In genomic region chr1:157199421-157199755, GRCh38 we compare ENCODE assay signal across 23 cellular contexts.
DNase-seq lines count a peak whose midpoint lies in the region; ATAC-seq and TF ChIP-seq lines count a peak whose summit lies in the region.
"Had no signal": no experiment of that assay in that cellular context is flagged by ENCODE, and none has a peak within 500 bp of the region (broad histone marks: within the 10 kb centered on the region; RNA-seq: fewer than 3 reads in every experiment).

No MANE protein-coding gene starts in this region.

- no peaks in the 10 kb centered on the region for H3K4me1 Mint-ChIP-seq in stimulated activated effector memory CD8-positive, alpha-beta T cell treated with anti-CD3 and anti-CD28 coated beads, Interleukin-12 subunit alpha, Interleukin-12 subunit beta, amount 100 ng/mL, for 72 hours
- H3K4me1 Mint-ChIP-seq in CD8-positive, alpha-beta T cell (ENCODE audit: low read depth) = no peaks in the 10 kb centered on the region
- H3K4me1 Mint-ChIP-seq: memory B cell had no signal

- POLR2A ChIA-PET in CD8-positive, alpha-beta T cell (lab: Charles Lee) = no interaction called here

- peak overlapping the region; percentile 79 for H3K27ac ChIP-seq in VCaP
- H3K27ac ChIP-seq in foreskin keratinocyte = no peak overlapping the region
- H3K27ac ChIP-seq in CD8-positive, alpha-beta T cell (ENCODE audit: low read depth, low read length) = no peak overlapping the region
- H3K27ac ChIP-seq: BLaER1 treated with 17β-estradiol and CSF1 and Interleukin-3, amounts not matched to agents 10 nM and 100 nM; dorsolateral prefrontal cortex; esophagus squamous epithelium; heart right ventricle had no signal

- H3K4me1 ChIP-seq in foreskin keratinocyte = no peaks in the 10 kb centered on the region
- H3K4me1 ChIP-seq in CD8-positive, alpha-beta T cell (ENCODE audit: insufficient read depth, low read length) = no peaks in the 10 kb centered on the region
- H3K4me1 ChIP-seq: esophagus squamous epithelium had no signal

- no peak for TF ChIP-seq CTCF in VCaP (conservative IDR thresholded peaks at IDR 0.05)
- no peak for TF ChIP-seq CTCF in foreskin keratinocyte (conservative IDR thresholded peaks at IDR 0.05)
- no peak for TF ChIP-seq CTCF in CD8-positive, alpha-beta T cell (IDR thresholded peaks at IDR 0.05)

- CTCF ChIA-PET in CD8-positive, alpha-beta T cell (lab: Charles Lee) = no interaction called here

- H3K4me3 Mint-ChIP-seq in stimulated activated effector memory CD8-positive, alpha-beta T cell treated with anti-CD3 and anti-CD28 coated beads, Interleukin-12 subunit alpha, Interleukin-12 subunit beta, amount 100 ng/mL, for 72 hours = no peak overlapping the region
- H3K4me3 Mint-ChIP-seq in CD8-positive, alpha-beta T cell = no peak overlapping the region
- H3K4me3 Mint-ChIP-seq: activated CD8-positive, alpha-beta T cell treated with anti-CD3 and anti-CD28 coated beads, Interleukin-2, amount 10 ng/mL, durations not matched to agents 7 days and 5 days; activated naive CD8-positive, alpha-beta T cell; memory B cell; natural killer cell treated with Interleukin-12 subunit alpha and Interleukin-12 subunit beta and Interleukin-15 and Interleukin-18, amount 100 ng/mL, for 72 hours had no signal

- no peak overlapping the region for H3K4me3 ChIP-seq in CD8-positive, alpha-beta T cell (ENCODE audit: low read depth, low read length)
- H3K4me3 ChIP-seq: BLaER1 treated with 17β-estradiol and CSF1 and Interleukin-3, amounts not matched to agents 10 nM and 100 nM; dorsolateral prefrontal cortex; esophagus squamous epithelium; heart right ventricle had no signal

- no peaks in the 10 kb centered on the region for H3K36me3 ChIP-seq in CD8-positive, alpha-beta T cell (ENCODE audit: insufficient read depth, low read length)
- H3K36me3 ChIP-seq: BLaER1 treated with 17β-estradiol and CSF1 and Interleukin-3, amounts not matched to agents 10 nM and 100 nM; esophagus squamous epithelium; heart right ventricle had no signal

- peaks cover 19% of the 10 kb centered on the region for H3K27me3 Mint-ChIP-seq in CD8-positive, alpha-beta T cell (ENCODE audit: low read depth)

- ATAC-seq in foreskin keratinocyte = peak; percentile 8
- ATAC-seq in stimulated activated effector memory CD8-positive, alpha-beta T cell treated with anti-CD3 and anti-CD28 coated beads, Interleukin-12 subunit alpha, Interleukin-12 subunit beta, amount 100 ng/mL, for 72 hours = peak; percentile 5
- ATAC-seq in CD8-positive, alpha-beta T cell = no peak
- no peak for ATAC-seq in GM18870 (IDR thresholded peaks at IDR 0.05; ENCODE audit: unreplicated experiment)
- ATAC-seq: activated CD8-positive, alpha-beta T cell treated with anti-CD3 and anti-CD28 coated beads, Interleukin-2, amount 10 ng/mL, durations not matched to agents 7 days and 5 days; HCT116; heart right ventricle; natural killer cell treated with Interleukin-12 subunit alpha and Interleukin-12 subunit beta and Interleukin-15 and Interleukin-18, amount 100 ng/mL, for 72 hours had no signal

- no peaks in the 10 kb centered on the region for H3K9me3 ChIP-seq in CD8-positive, alpha-beta T cell (ENCODE audit: low read length)
- H3K9me3 ChIP-seq: BLaER1 treated with 17β-estradiol and CSF1 and Interleukin-3, amounts not matched to agents 10 nM and 100 nM; esophagus squamous epithelium; heart right ventricle had no signal

- H3K27ac Mint-ChIP-seq in stimulated activated effector memory CD8-positive, alpha-beta T cell treated with anti-CD3 and anti-CD28 coated beads, Interleukin-12 subunit alpha, Interleukin-12 subunit beta, amount 100 ng/mL, for 72 hours = no peak overlapping the region
- no peak overlapping the region for H3K27ac Mint-ChIP-seq in CD8-positive, alpha-beta T cell
- H3K27ac Mint-ChIP-seq: activated CD8-positive, alpha-beta T cell treated with anti-CD3 and anti-CD28 coated beads, Interleukin-2, amount 10 ng/mL, durations not matched to agents 7 days and 5 days; activated naive CD8-positive, alpha-beta T cell; memory B cell had no signal

- H3K27me3 ChIP-seq in foreskin keratinocyte = no peaks in the 10 kb centered on the region
- no peaks in the 10 kb centered on the region for H3K27me3 ChIP-seq in CD8-positive, alpha-beta T cell (ENCODE audit: insufficient read depth, low read length)
- H3K27me3 ChIP-seq: BLaER1 treated with 17β-estradiol and CSF1 and Interleukin-3, amounts not matched to agents 10 nM and 100 nM had no signal

- H3K36me3 Mint-ChIP-seq in stimulated activated effector memory CD8-positive, alpha-beta T cell treated with anti-CD3 and anti-CD28 coated beads, Interleukin-12 subunit alpha, Interleukin-12 subunit beta, amount 100 ng/mL, for 72 hours = no peaks in the 10 kb centered on the region
- no peaks in the 10 kb centered on the region for H3K36me3 Mint-ChIP-seq in CD8-positive, alpha-beta T cell
- H3K36me3 Mint-ChIP-seq: activated naive CD8-positive, alpha-beta T cell; memory B cell; natural killer cell treated with Interleukin-12 subunit alpha and Interleukin-12 subunit beta and Interleukin-15 and Interleukin-18, amount 100 ng/mL, for 72 hours had no signal

- peak; percentile 25 for DNase-seq in HCEC 1CT
- no peak for DNase-seq in foreskin keratinocyte
- DNase-seq in stimulated activated effector memory CD8-positive, alpha-beta T cell treated with anti-CD3 and anti-CD28 coated beads, Interleukin-12 subunit alpha, Interleukin-12 subunit beta, amount 100 ng/mL, for 72 hours (ENCODE audit: low spot score in 2 of 2) = no peak
- no peak for DNase-seq in CD8-positive, alpha-beta T cell
- no peak for DNase-seq in activated CD4-positive, alpha-beta T cell treated with anti-CD3 and anti-CD28 coated beads for 48 hours
- DNase-seq: activated CD4-positive, CD25-positive, alpha-beta regulatory T cell; activated CD8-positive, alpha-beta T cell treated with anti-CD3 and anti-CD28 coated beads, Interleukin-2, amount 10 ng/mL, durations not matched to agents 7 days and 5 days; dorsolateral prefrontal cortex; esophagus squamous epithelium; heart right ventricle; Kasumi-1; NCI-H1105 treated with DMSO at 0.1 percent for 48 hours; NCI-H526 treated with DMSO at 0.1 percent for 48 hours; OCI-M1; small intestine; stimulated activated CD4-positive, alpha-beta T cell treated with anti-CD3 and anti-CD28 coated beads, Interleukin-4, amount 100 ng/mL, for 4 hours had no signal

- no peaks in the 10 kb centered on the region for H3K9me3 Mint-ChIP-seq in stimulated activated effector memory CD8-positive, alpha-beta T cell treated with anti-CD3 and anti-CD28 coated beads, Interleukin-12 subunit alpha, Interleukin-12 subunit beta, amount 100 ng/mL, for 72 hours
- H3K9me3 Mint-ChIP-seq in CD8-positive, alpha-beta T cell = no peaks in the 10 kb centered on the region
- H3K9me3 Mint-ChIP-seq: memory B cell; natural killer cell treated with Interleukin-12 subunit alpha and Interleukin-12 subunit beta and Interleukin-15 and Interleukin-18, amount 100 ng/mL, for 72 hours had no signal

- intact Hi-C loops in CD8-positive, alpha-beta T cell (cut with DNase I, micrococcal nuclease) = no loop called here

Comparison
In these comparisons a context has a peak if more than half of its experiments do, and no peak if none do; other contexts are left out.
1. ATAC-seq: peak in foreskin keratinocyte (single experiment) and stimulated activated effector memory CD8-positive, alpha-beta T cell treated with anti-CD3 and anti-CD28 coated beads, Interleukin-12 subunit alpha, Interleukin-12 subunit beta, amount 100 ng/mL, for 72 hours (single experiment); none in CD8-positive, alpha-beta T cell (single experiment) and GM18870 (single experiment).